8 cellular contexts compared by ENCODE assay signal in the genomic region with DNA sequence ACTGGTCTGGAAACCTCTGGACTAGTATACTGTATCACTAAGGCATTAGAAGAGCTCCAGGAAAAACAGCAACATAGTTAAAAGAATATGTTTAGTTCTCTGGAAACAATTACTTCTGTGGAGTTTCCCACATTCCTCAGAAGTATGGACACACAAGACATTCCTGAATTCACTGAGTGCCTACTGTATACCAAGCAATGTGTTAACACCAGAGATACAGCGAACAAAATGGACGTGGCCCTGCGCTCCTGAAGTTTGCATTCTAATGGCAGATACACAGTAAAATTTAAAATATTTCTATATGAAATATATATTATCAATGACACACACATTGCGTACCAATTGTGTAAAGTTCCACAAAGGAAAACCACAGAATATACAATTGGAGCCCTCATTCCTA. TPM values are rescaled to one million over a fixed set of nuclear protein-coding genes. Genes with fewer than 3 reads are reported as not detected.
DNase-seq lines count a peak whose midpoint lies in the region; ATAC-seq and TF ChIP-seq lines count a peak whose summit lies in the region.

No MANE protein-coding gene starts in this region.

- peak overlapping the region; percentile 96 for H3K27ac Mint-ChIP-seq in CD4-positive, alpha-beta T cell
- H3K27ac Mint-ChIP-seq in neural crest cell (ENCODE audit: unreplicated experiment): no peak overlapping the region

- no peak for DNase-seq in CD4-positive, alpha-beta T cell
- DNase-seq in NCI-H69 (lab: John Stamatoyannopoulos, UW) (peak; percentile 31), neural crest cell (ENCODE audit: low read depth, low spot score) (no peak), H4 (ENCODE audit: low spot score) (no peak)
- no peak for DNase-seq in effector memory CD4-positive, alpha-beta T cell

- no peaks in the 10 kb centered on the region for H3K27me3 ChIP-seq in CD4-positive, alpha-beta T cell (ENCODE audit: control insufficient read depth, insufficient read depth, low read length)
- no peaks in the 10 kb centered on the region for H3K27me3 ChIP-seq in effector memory CD4-positive, alpha-beta T cell (replicated peaks; ENCODE audit: control insufficient read depth, insufficient read depth, low read length, poor library complexity, severe bottlenecking)

- no peaks in the 10 kb centered on the region for H3K9me3 ChIP-seq in CD4-positive, alpha-beta T cell (ENCODE audit: control insufficient read depth, low read length)
- no peaks in the 10 kb centered on the region for H3K9me3 ChIP-seq in effector memory CD4-positive, alpha-beta T cell (ENCODE audit: control insufficient read depth, low read length)

- H3K4me1 Mint-ChIP-seq in CD4-positive, alpha-beta T cell (ENCODE audit: low read depth): peaks cover 35% of the 10 kb centered on the region
- peaks cover 30% of the 10 kb centered on the region for H3K4me1 Mint-ChIP-seq in neural crest cell

- ATAC-seq in CD4-positive, alpha-beta T cell (ENCODE audit: poor library complexity): no peak
- no peak for ATAC-seq in GM18867 (IDR thresholded peaks at IDR 0.05; ENCODE audit: unreplicated experiment)
- ATAC-seq in GM21825 (IDR thresholded peaks at IDR 0.05; ENCODE audit: unreplicated experiment): no peak
- no peak for ATAC-seq in HG02840 (IDR thresholded peaks at IDR 0.05; ENCODE audit: low FRiP score, unreplicated experiment)

- H3K4me1 ChIP-seq in effector memory CD4-positive, alpha-beta T cell (ENCODE audit: control insufficient read depth, insufficient read depth, low read length, poor library complexity, severe bottlenecking): peaks cover 20% of the 10 kb centered on the region

- H3K27me3 Mint-ChIP-seq in CD4-positive, alpha-beta T cell: no peaks in the 10 kb centered on the region
- H3K27me3 Mint-ChIP-seq in neural crest cell (ENCODE audit: low read depth): no peaks in the 10 kb centered on the region

- TF ChIP-seq CTCF in CD4-positive, alpha-beta T cell (IDR thresholded peaks at IDR 0.05): no peak
- TF ChIP-seq CTCF in neural crest cell (conservative IDR thresholded peaks at IDR 0.05): no peak

- peak overlapping the region; percentile 96 for H3K4me3 Mint-ChIP-seq in CD4-positive, alpha-beta T cell
- H3K4me3 Mint-ChIP-seq in neural crest cell: peak overlapping the region; percentile 96

- peaks cover 46% of the 10 kb centered on the region for H3K36me3 Mint-ChIP-seq in CD4-positive, alpha-beta T cell (ENCODE audit: low read depth)
- peaks cover 7% of the 10 kb centered on the region for H3K36me3 Mint-ChIP-seq in neural crest cell (ENCODE audit: low read depth)

- intact Hi-C loops in CD4-positive, alpha-beta T cell (cut with DNase I, micrococcal nuclease): loop anchor here (1.0 to 10.0 kb wide), 6 partner anchors 43 to 824 kb away; a partner anchor contains a TSS

- no peaks in the 10 kb centered on the region for H3K9me3 Mint-ChIP-seq in CD4-positive, alpha-beta T cell
- H3K9me3 Mint-ChIP-seq in neural crest cell: no peaks in the 10 kb centered on the region

- H3K27ac ChIP-seq in CD4-positive, alpha-beta T cell (ENCODE audit: low read depth, low read length): no peak overlapping the region
- H3K27ac ChIP-seq in effector memory CD4-positive, alpha-beta T cell (ENCODE audit: insufficient read depth, low read length, poor library complexity, severe bottlenecking): peak overlapping the region; percentile 1

- H3K4me3 ChIP-seq in effector memory CD4-positive, alpha-beta T cell (ENCODE audit: insufficient read depth, low read depth, low read length, poor library complexity, severe bottlenecking): peak overlapping the region; percentile 93

- CTCF ChIA-PET in CD4-positive, alpha-beta T cell (lab: Charles Lee): interaction anchor here (0.6 to 1.8 kb wide), 10 partner anchors 27 to 504 kb away, joined by 3 to 7 read pairs (median 4); no protein-coding TSS in a partner anchor

- POLR2A ChIA-PET in CD4-positive, alpha-beta T cell (lab: Charles Lee): interaction anchor here (0.7 to 1.9 kb wide), 9 partner anchors 11 to 216 kb away, joined by 3 to 7 read pairs (median 3); a partner anchor contains a TSS

- peaks cover 15% of the 10 kb centered on the region for H3K36me3 ChIP-seq in effector memory CD4-positive, alpha-beta T cell (ENCODE audit: control insufficient read depth, insufficient read depth, low read length)

RNA-seq across cellular contexts. Expression of a gene that starts 1.1 kb away (rescaled TPM):
- total RNA-seq in CD4-positive, alpha-beta T cell: 10 to 100 TPM; 10.1 to 10.4 TPM
- total RNA-seq in neural crest cell: 37.2 and 38.8 TPM in 2 replicates
- 7.7 and 9.3 TPM in 2 replicates for total RNA-seq in H4 (2014; rRNA removed; shearing (Covaris generic))

RNA-seq across cellular contexts. Expression of a gene that starts 14.6 kb away (rescaled TPM):
- not detected for total RNA-seq in CD4-positive, alpha-beta T cell
- total RNA-seq in neural crest cell: not detected in 2 replicates
- total RNA-seq in H4 (2014; rRNA removed; shearing (Covaris generic)): not detected in 2 replicates

RNA-seq across cellular contexts. Expression of a gene that starts 50.3 kb away (rescaled TPM):
- total RNA-seq in CD4-positive, alpha-beta T cell: 1 to 10 TPM; 7.3 to 9.2 TPM
- total RNA-seq in neural crest cell: 68.1 and 72.0 TPM in 2 replicates
- total RNA-seq in H4 (2014; rRNA removed; shearing (Covaris generic)): 2.2 and 3.3 TPM in 2 replicates
